In the genomic region with DNA sequence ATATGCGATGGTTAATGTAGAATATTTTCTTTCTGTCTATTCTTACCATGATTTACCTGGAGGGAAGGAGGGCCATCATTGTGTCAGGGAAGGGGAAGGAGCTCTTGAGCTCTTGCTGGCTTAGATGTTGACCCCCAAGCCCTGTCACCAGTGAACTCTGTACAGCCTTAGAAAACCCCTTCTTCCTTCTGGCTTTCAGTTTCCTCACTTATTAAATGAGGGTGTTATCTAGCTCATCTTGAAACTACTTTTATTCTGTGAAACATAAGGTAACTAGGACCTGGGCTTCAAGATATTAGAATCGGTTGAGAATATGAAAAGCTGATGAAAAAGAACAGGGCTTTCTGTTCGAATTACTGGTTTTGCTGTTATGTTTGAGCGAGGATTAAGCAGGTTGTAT, we compare ENCODE assay signal across 15 cellular contexts. TPM values are rescaled to one million over a fixed set of nuclear protein-coding genes. Genes with fewer than 3 reads are reported as not detected.
DNase-seq lines count a peak whose midpoint lies in the region; ATAC-seq, FAIRE-seq and TF ChIP-seq lines count a peak whose summit lies in the region.
"Had no signal": no experiment of that assay in that cellular context is flagged by ENCODE, and none has a peak within 500 bp of the region (broad histone marks: within the 10 kb centered on the region; RNA-seq: fewer than 3 reads in every experiment).

No MANE protein-coding gene starts in this region.

- SMC1A ChIA-PET in GM12878 (lab: Charles Lee; ENCODE audit: uncharacterized antibody, unreplicated experiment), result interaction anchor here (0.8 to 11.9 kb wide), 31 partner anchors 9 to 211 kb away, joined by 3 to 208 read pairs (median 6); a partner anchor contains a TSS

- TF ChIP-seq CTCF in GM12878 (IDR thresholded peaks at IDR 0.05 in 2 of 3, conservative IDR thresholded peaks at IDR 0.05 in 1 of 3; ENCODE audit: control insufficient read depth in 2 of 3, extremely low read depth in 1 of 3, insufficient read depth in 1 of 3, low read depth in 3 of 3, low read length in 3 of 3), result no peak

- in situ Hi-C loops in GM12878 (cut with MboI), result no loop called here
- in situ Hi-C loops in GM23248 (cut with MboI), result no loop called here

- WGBS in GM12878 (ENCODE audit: insufficient coverage, insufficient replicate concordance, low lambda C conversion rate, missing lambda C conversion rate), result 0% methylated on average over 4 of the region's 4 CpGs
- WGBS in GM23248 (ENCODE audit: low coverage in 1 of 2, low lambda C conversion rate in 2 of 2, missing lambda C conversion rate in 2 of 2), 2 experiments, result 82 to 87% methylated on average over 4 of the region's 4 CpGs

- TF ChIP-seq EP300 in GM12878 (IDR thresholded peaks at IDR 0.05; ENCODE audit: borderline replicate concordance in 1 of 2, control insufficient read depth in 1 of 2, low read depth in 2 of 2, low read length in 2 of 2), result peak in 1 of 2 experiments; percentile 22; a peak in 2 of 4 replicates

- peaks cover 26% of the 10 kb centered on the region for H3K4me1 ChIP-seq in GM12878 (ENCODE audit: control insufficient read depth, insufficient read depth, low read length)
- H3K4me1 ChIP-seq in GM23248 (ENCODE audit: insufficient read depth), result peaks cover 31% of the 10 kb centered on the region

- H2AFZ ChIP-seq in GM12878 (ENCODE audit: control insufficient read depth, low read depth, low read length) (no peak overlapping the region), GM23248 (no peak overlapping the region)

- no peaks in the 10 kb centered on the region for H3K9me3 ChIP-seq in GM12878 (replicated peaks; ENCODE audit: control insufficient read depth, insufficient read depth, low read length)
- no peaks in the 10 kb centered on the region for H3K9me3 ChIP-seq in GM23248 (ENCODE audit: low read depth)
- H3K9me3 ChIP-seq: mucosa of descending colon, spleen, thoracic aorta had no signal

- RAD21 ChIA-PET in GM12878 (lab: Charles Lee; ENCODE audit: unreplicated experiment), result interaction anchor here (0.7 to 9.9 kb wide), 24 partner anchors 9 to 220 kb away, joined by 3 to 108 read pairs (median 6); a partner anchor contains a TSS

- H3K9ac ChIP-seq in GM12878 (ENCODE audit: control insufficient read depth, insufficient read depth, low read length), result no peak overlapping the region
- no peak overlapping the region for H3K9ac ChIP-seq in GM23248

- intact Hi-C loops in GM12878 (cut with micrococcal nuclease; ENCODE audit: unreplicated experiment), result loop anchor here (2.0 kb wide), 1 partner anchor 17 kb away; no protein-coding TSS in a partner anchor

- DNase-seq in GM12878 (ENCODE audit: low read depth, low spot score), result peak; percentile 74
- no peak for DNase-seq in NCI-H446 treated with DMSO at 0.1 percent for 48 hours (lab: John Stamatoyannopoulos, UW)
- DNase-seq in activated CD4-positive, alpha-beta T cell treated with anti-CD3 and anti-CD28 coated beads for 48 hours, result no peak
- DNase-seq in GM23248, result no peak
- DNase-seq in NCI-H226, result no peak
- DNase-seq: activated T-cell treated with anti-CD3 and anti-CD28 coated beads, Interleukin-2, amount 50 U/mL, for 4 hours; COR-L47; glutamatergic neuron; mucosa of descending colon; NCI-H2081 treated with DMSO at 0.1 percent for 48 hours; spleen had no signal

- H3K27ac ChIP-seq in GM12878 (ENCODE audit: control insufficient read depth, insufficient read depth), result peak overlapping the region; percentile 28; the same call in 1 of the 2 replicates
- H3K27ac ChIP-seq in GM23248, result no peak overlapping the region

- H3K79me2 ChIP-seq in GM12878 (ENCODE audit: control insufficient read depth, insufficient read depth, low read length), result peaks cover 28% of the 10 kb centered on the region
- H3K79me2 ChIP-seq in GM23248 (ENCODE audit: insufficient read depth), result peaks cover 93% of the 10 kb centered on the region

- H3K4me2 ChIP-seq in GM12878 (ENCODE audit: control insufficient read depth, insufficient read depth) (peak overlapping the region; percentile 52), GM23248 (ENCODE audit: unreplicated experiment) (no peak overlapping the region)

- H3K9me2 ChIP-seq in GM23248 (ENCODE audit: insufficient read depth), result no peaks in the 10 kb centered on the region

- peak overlapping the region; percentile 21; the same call in 1 of the 2 replicates for H3K4me3 ChIP-seq in GM12878
- H3K4me3 ChIP-seq in GM23248, result no peak overlapping the region
- H3K4me3 ChIP-seq: mucosa of descending colon, spleen, thoracic aorta had no signal

- CTCF ChIA-PET in GM12878 (lab: Yijun Ruan, JAX), result interaction anchor here (0.6 to 3.7 kb wide), 16 partner anchors 9 to 219 kb away, joined by 3 to 25 read pairs (median 6); no protein-coding TSS in a partner anchor

- no peak for TF ChIP-seq POLR2A in GM12878 (IDR thresholded peaks at IDR 0.05; ENCODE audit: low read depth, low read length)

- FAIRE-seq in GM12878 (lab: Jason Lieb, UNC), result peak; percentile 78

- H3K27me3 ChIP-seq in GM12878 (replicated peaks in 1 of 2; ENCODE audit: control insufficient read depth in 2 of 2, insufficient read depth in 2 of 2, low read length in 1 of 2) (no peaks in the 10 kb centered on the region), GM23248 (replicated peaks; ENCODE audit: insufficient read depth) (no peaks in the 10 kb centered on the region)
- H3K27me3 ChIP-seq: spleen had no signal

- H3K36me3 ChIP-seq in GM12878 (ENCODE audit: control insufficient read depth in 2 of 2, insufficient read depth in 2 of 2, low read length in 1 of 2) (peaks cover 0 to 5% of the 10 kb centered on the region in 2 experiments; a peak in 2 of 4 replicates), GM23248 (ENCODE audit: low read depth) (peaks cover 24% of the 10 kb centered on the region)

- ATAC-seq in GM18508 (IDR thresholded peaks at IDR 0.05; ENCODE audit: insufficient read depth, unreplicated experiment), result peak; percentile 68
- ATAC-seq in GM21367 (IDR thresholded peaks at IDR 0.05; ENCODE audit: unreplicated experiment), result peak; percentile 65
- ATAC-seq in HG03045 (IDR thresholded peaks at IDR 0.05; ENCODE audit: unreplicated experiment), result peak; percentile 73
- peak; percentile 87 for ATAC-seq in GM12878
- ATAC-seq: activated T-cell treated with anti-CD3 and anti-CD28 coated beads, Interleukin-2, amount 50 U/mL, for 4 hours; mucosa of descending colon had no signal

- no peaks in the 10 kb centered on the region for H4K20me1 ChIP-seq in GM12878 (ENCODE audit: control insufficient read depth, insufficient read depth)
- no peaks in the 10 kb centered on the region for H4K20me1 ChIP-seq in GM23248 (ENCODE audit: insufficient read depth)

- TF ChIP-seq RAD21 in GM12878 (IDR thresholded peaks at IDR 0.05; ENCODE audit: insufficient read depth, low read depth, low read length), result no peak

- H3F3A ChIP-seq in GM23248 (ENCODE audit: insufficient read depth), result peaks cover 31% of the 10 kb centered on the region

- POLR2A ChIA-PET in GM12878 (lab: Charles Lee), result interaction anchor here (0.7 to 3.2 kb wide), 9 partner anchors 8 to 106 kb away, joined by 3 to 38 read pairs (median 4); a partner anchor contains a TSS

- no TSS peak for BruUV-seq in GM12878 (replicated peaks; lab: Mats Ljungman, UMichigan)

TF ChIP-seq in GM12878, 131 proteins besides CTCF, POLR2A, EP300 and RAD21 (continues in another document):
- TF ChIP-seq ZNF207 (IDR thresholded peaks at IDR 0.05; ENCODE audit: borderline replicate concordance), result no peak

RNA-seq across cellular contexts. Expression of a gene that starts 25.1 kb away (rescaled TPM):
- total RNA-seq in GM12878 (2013; cell fraction: nucleolus; rRNA removed), result 0.86 and 2.3 TPM in 2 replicates
- 0.28 and 1.3 TPM in 2 replicates for total RNA-seq in GM12878 (2014; rRNA removed)
- total RNA-seq in GM12878 (2014; rRNA removed; fragmentation: Illumina TruSeq; extraction: Trizol), result 0.36 and 0.64 TPM in 2 replicates
- total RNA-seq in GM12878 (2021), result 0.28 and 0.29 TPM in 2 replicates
- not detected for polyA plus RNA-seq in GM12878 (2011; ENCODE audit: low read depth)
- polyA plus RNA-seq in GM12878 (2011; rRNA removed), result 0.43 and 0.66 TPM in 2 replicates
- polyA plus RNA-seq in GM12878 (2011; cell fraction: cytosol; rRNA removed), result 0.23 and 0.49 TPM in 2 replicates
- 0.22 and 0.35 TPM in 2 replicates for polyA plus RNA-seq in GM12878 (2011; cell fraction: nucleus; rRNA removed)
- 0.32 TPM in 1 of 2 replicates, not detected in the other for polyA plus RNA-seq in GM12878 (2012)
- 0.33 and 0.53 TPM in 2 replicates for polyA plus RNA-seq in GM12878 (2014; fragmentation: Illumina TruSeq; extraction: Trizol)
- polyA plus RNA-seq in GM12878 (2014; fragmentation: Nextera tagmentation; extraction: Ambion mirVana), result under 1 TPM; 0.15 to 0.45 TPM
- polyA plus RNA-seq in GM12878 (2014; rRNA removed), result 0.70 and 0.72 TPM in 2 replicates
- under 1 TPM; 0.45 to 0.48 TPM for polyA plus RNA-seq in GM12878 (2016; fragmentation: Nextera tagmentation; extraction: Ambion mirVana)
- 1.5 and 1.8 TPM in 2 replicates for polyA minus RNA-seq in GM12878 (2011; rRNA and poly(A)+ RNA removed)
- not detected in 2 replicates for polyA minus RNA-seq in GM12878 (2011; cell fraction: cytosol; rRNA and poly(A)+ RNA removed)
- polyA minus RNA-seq in GM12878 (2011; cell fraction: nucleus; rRNA and poly(A)+ RNA removed), result 2.4 and 3.5 TPM in 2 replicates
- total RNA-seq in GM23248 (2014; rRNA removed; shearing (Covaris generic)), result under 0.01 and 0.22 TPM in 2 replicates
- 0.23 and 0.61 TPM in 2 replicates for polyA plus RNA-seq in GM23248 (2016; fragmentation: Nextera tagmentation; extraction: Ambion mirVana)
- total RNA-seq: activated T-cell treated with anti-CD3 and anti-CD28 coated beads, Interleukin-2, amount 50 U/mL, for 4 hours had no signal

RNA-seq across cellular contexts. Expression of a gene that starts 26.2 kb away (rescaled TPM):
- 191 and 209 TPM in 2 replicates for total RNA-seq in GM12878 (2013; cell fraction: nucleolus; rRNA removed)
- 112 and 126 TPM in 2 replicates for total RNA-seq in GM12878 (2014; rRNA removed)
- 117 and 123 TPM in 2 replicates for total RNA-seq in GM12878 (2014; rRNA removed; fragmentation: Illumina TruSeq; extraction: Trizol)
- 144 and 150 TPM in 2 replicates for total RNA-seq in GM12878 (2021)
- polyA plus RNA-seq in GM12878 (2011; ENCODE audit: low read depth), result 21.4 TPM
- polyA plus RNA-seq in GM12878 (2011; rRNA removed), result 132 and 180 TPM in 2 replicates
- 60.1 and 71.2 TPM in 2 replicates for polyA plus RNA-seq in GM12878 (2011; cell fraction: cytosol; rRNA removed)
- polyA plus RNA-seq in GM12878 (2011; cell fraction: nucleus; rRNA removed), result 102 and 104 TPM in 2 replicates
- 32.8 and 42.2 TPM in 2 replicates for polyA plus RNA-seq in GM12878 (2012)
- 137 and 148 TPM in 2 replicates for polyA plus RNA-seq in GM12878 (2014; fragmentation: Illumina TruSeq; extraction: Trizol)
- polyA plus RNA-seq in GM12878 (2014; fragmentation: Nextera tagmentation; extraction: Ambion mirVana), result 10 to 100 TPM; 46.7 to 61.5 TPM
- polyA plus RNA-seq in GM12878 (2014; rRNA removed), result 107 and 122 TPM in 2 replicates
- polyA plus RNA-seq in GM12878 (2016; fragmentation: Nextera tagmentation; extraction: Ambion mirVana), result 100 to 1,000 TPM; 127 to 130 TPM
- polyA minus RNA-seq in GM12878 (2011; rRNA and poly(A)+ RNA removed), result 77.5 and 87.0 TPM in 2 replicates
- 47.4 and 57.9 TPM in 2 replicates for polyA minus RNA-seq in GM12878 (2011; cell fraction: cytosol; rRNA and poly(A)+ RNA removed)
- 127 and 198 TPM in 2 replicates for polyA minus RNA-seq in GM12878 (2011; cell fraction: nucleus; rRNA and poly(A)+ RNA removed)
- 68.6 and 80.7 TPM in 2 replicates for total RNA-seq in GM23248 (2014; rRNA removed; shearing (Covaris generic))
- 61.8 and 63.0 TPM in 2 replicates for polyA plus RNA-seq in GM23248 (2016; fragmentation: Nextera tagmentation; extraction: Ambion mirVana)
